In the genomic region with DNA sequence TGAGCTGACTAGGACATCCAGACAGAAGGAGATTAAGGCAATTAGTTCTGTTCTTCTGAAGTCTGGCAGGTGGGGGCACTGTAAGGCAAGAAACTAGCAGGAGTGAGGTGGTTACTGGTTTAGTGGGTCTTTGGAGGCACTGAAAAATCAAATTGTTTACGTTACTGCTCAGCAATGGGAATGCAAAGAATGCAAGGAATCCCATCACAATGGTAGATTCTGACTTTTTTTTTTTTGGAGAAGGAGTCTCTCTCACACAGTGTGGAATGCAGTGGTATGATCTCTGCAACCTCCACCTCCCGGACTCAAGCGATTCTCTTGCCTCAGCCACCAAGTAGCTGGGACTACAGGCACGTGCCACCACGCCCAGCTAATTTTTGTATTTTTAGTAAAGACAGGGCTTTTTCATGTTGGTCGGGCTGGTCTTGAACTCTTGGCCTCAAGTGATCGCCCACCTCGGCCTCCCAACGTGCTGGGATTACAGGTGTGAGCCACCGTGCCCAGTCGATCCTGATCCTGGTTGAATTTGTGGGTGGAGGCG, we compare ENCODE assay signal across 9 cellular contexts. TPM values are rescaled to one million over a fixed set of nuclear protein-coding genes. Genes with fewer than 3 reads are reported as not detected.
DNase-seq lines count a peak whose midpoint lies in the region; ATAC-seq lines count a peak whose summit lies in the region.
"Had no signal": no experiment of that assay in that cellular context is flagged by ENCODE, and none has a peak within 500 bp of the region (broad histone marks: within the 10 kb centered on the region; RNA-seq: fewer than 3 reads in every experiment).

No MANE protein-coding gene starts in this region.

- no peak overlapping the region for H3K4me3 ChIP-seq in SJSA1
- H3K4me3 ChIP-seq: BLaER1 treated with 17β-estradiol and CSF1 and Interleukin-3, amounts not matched to agents 10 nM and 100 nM had no signal

- no peaks in the 10 kb centered on the region for H3K9me3 ChIP-seq in SJSA1 (replicated peaks)
- H3K9me3 ChIP-seq: BLaER1 treated with 17β-estradiol and CSF1 and Interleukin-3, amounts not matched to agents 10 nM and 100 nM had no signal

- no peak for ATAC-seq in HG02678 (IDR thresholded peaks at IDR 0.05; ENCODE audit: unreplicated experiment)

- DNase-seq in NCI-H524 (lab: John Stamatoyannopoulos, UW) (peak; percentile 36 to 58), NCI-H524 treated with DMSO at 0.1 percent for 48 hours (lab: John Stamatoyannopoulos, UW) (no peak), SJSA1 (ENCODE audit: low read depth in 1 of 2, low spot score in 2 of 2) (peak; percentile 86 to 93), glomerular endothelial cell (ENCODE audit: extremely low read depth, low read depth, low spot score) (peak; percentile 91), stromal cell of bone marrow (ENCODE audit: low read depth) (peak; percentile 54), mucosa of gallbladder (ENCODE audit: low spot score) (no peak), NCI-H2081 treated with DMSO at 0.1 percent for 48 hours (lab: John Stamatoyannopoulos, UW) (no peak)

- H3K27me3 ChIP-seq in SJSA1 (replicated peaks): no peaks in the 10 kb centered on the region
- H3K27me3 ChIP-seq: BLaER1 treated with 17β-estradiol and CSF1 and Interleukin-3, amounts not matched to agents 10 nM and 100 nM had no signal

- peak overlapping the region; percentile 88 for H3K27ac ChIP-seq in SJSA1
- H3K27ac ChIP-seq: BLaER1 treated with 17β-estradiol and CSF1 and Interleukin-3, amounts not matched to agents 10 nM and 100 nM had no signal

- no peaks in the 10 kb centered on the region for H3K36me3 ChIP-seq in SJSA1
- H3K36me3 ChIP-seq: BLaER1 treated with 17β-estradiol and CSF1 and Interleukin-3, amounts not matched to agents 10 nM and 100 nM had no signal

- H3K4me1 ChIP-seq in SJSA1 (replicated peaks): peaks cover 50% of the 10 kb centered on the region
- H3K4me1 ChIP-seq: BLaER1 treated with 17β-estradiol and CSF1 and Interleukin-3, amounts not matched to agents 10 nM and 100 nM had no signal

RNA-seq across cellular contexts. Expression of a gene that starts 16.4 kb away (rescaled TPM):
- total RNA-seq in SJSA1 (2014; rRNA removed; shearing (Covaris generic)): not detected in 2 replicates
- total RNA-seq in glomerular endothelial cell: 48.2 and 74.4 TPM in 2 replicates
- total RNA-seq in mucosa of gallbladder: 6.4 TPM

RNA-seq across cellular contexts. Expression of a gene that starts 23.9 kb away (rescaled TPM):
- total RNA-seq in SJSA1 (2014; rRNA removed; shearing (Covaris generic)): 0.41 and 1.3 TPM in 2 replicates
- total RNA-seq in glomerular endothelial cell (0.10 and 4.7 TPM in 2 replicates), mucosa of gallbladder (19.5 TPM)

Comparison
In these comparisons a context has a peak if more than half of its experiments do, and no peak if none do; other contexts are left out.
1. DNase-seq: peak in NCI-H524 (2 of 2), SJSA1 (2 of 2), glomerular endothelial cell (single experiment) and stromal cell of bone marrow (single experiment); none in NCI-H524 treated with DMSO at 0.1 percent for 48 hours (single experiment), mucosa of gallbladder (single experiment) and NCI-H2081 treated with DMSO at 0.1 percent for 48 hours (single experiment).